21 cellular contexts compared by ENCODE assay signal in genomic region chr3:60036803-60037202, GRCh38.
"Had no signal": no experiment of that assay in that cellular context is flagged by ENCODE, and none has a peak within 500 bp of the region (broad histone marks: within the 10 kb centered on the region; RNA-seq: fewer than 3 reads in every experiment).

No MANE protein-coding gene starts in this region.

- H3K9me3 Mint-ChIP-seq: memory B cell; nephron; stimulated activated memory B cell treated with anti-CD40 and anti-IgM and Interleukin-4, amounts not matched to agents 10 μg/mL and 1 μg/mL and 100 μg/mL, for 72 hours had no signal

- H3K36me3 Mint-ChIP-seq: memory B cell; stimulated activated memory B cell treated with anti-CD40 and anti-IgM and Interleukin-4, amounts not matched to agents 10 μg/mL and 1 μg/mL and 100 μg/mL, for 72 hours had no signal

- H3K36me3 ChIP-seq: left ventricle myocardium inferior, lower lobe of right lung, prostate gland, right lobe of liver, tibial artery, upper lobe of left lung, uterus had no signal

- H3K4me3 Mint-ChIP-seq: memory B cell; nephron; stimulated activated memory B cell treated with anti-CD40 and anti-IgM and Interleukin-4, amounts not matched to agents 10 μg/mL and 1 μg/mL and 100 μg/mL, for 72 hours; stimulated activated naive CD8-positive, alpha-beta T cell treated with anti-CD3 and anti-CD28 coated beads, Interleukin-15, Interleukin-2, amounts not matched to agents 100 ng/mL and 50 ng/mL, for 24 hours had no signal

- H3K27me3 ChIP-seq: hepatocyte, right lobe of liver, tibial artery, upper lobe of left lung, uterus had no signal

- H3K27ac Mint-ChIP-seq: memory B cell; nephron; stimulated activated memory B cell treated with anti-CD40 and anti-IgM and Interleukin-4, amounts not matched to agents 10 μg/mL and 1 μg/mL and 100 μg/mL, for 72 hours; stimulated activated naive CD8-positive, alpha-beta T cell treated with anti-CD3 and anti-CD28 coated beads, Interleukin-15, Interleukin-2, amounts not matched to agents 100 ng/mL and 50 ng/mL, for 24 hours had no signal

- H3K4me1 ChIP-seq: left ventricle myocardium inferior, lower lobe of right lung, parathyroid adenoma, prostate gland, right lobe of liver, tibial artery, upper lobe of left lung, uterus had no signal

- ATAC-seq: left cardiac atrium; lower lobe of right lung; right lobe of liver; stimulated activated memory B cell treated with anti-CD40 and anti-IgM and Interleukin-4, amounts not matched to agents 10 μg/mL and 1 μg/mL and 100 μg/mL, for 72 hours had no signal

- H3K4me3 ChIP-seq: hepatocyte, left ventricle myocardium inferior, lower lobe of right lung, prostate gland, right lobe of liver, tibial artery, upper lobe of left lung, uterus had no signal

- H3K27ac ChIP-seq: hepatocyte, left ventricle myocardium inferior, lower lobe of right lung, parathyroid adenoma, prostate gland, right lobe of liver, tibial artery, upper lobe of left lung, uterus had no signal

- H3K4me1 Mint-ChIP-seq: memory B cell; nephron; stimulated activated memory B cell treated with anti-CD40 and anti-IgM and Interleukin-4, amounts not matched to agents 10 μg/mL and 1 μg/mL and 100 μg/mL, for 72 hours had no signal

- H3K9me3 ChIP-seq: left ventricle myocardium inferior, lower lobe of right lung, prostate gland, right lobe of liver, tibial artery, upper lobe of left lung, uterus had no signal

- H3K27me3 Mint-ChIP-seq: stimulated activated memory B cell treated with anti-CD40 and anti-IgM and Interleukin-4, amounts not matched to agents 10 μg/mL and 1 μg/mL and 100 μg/mL, for 72 hours; stimulated activated naive CD8-positive, alpha-beta T cell treated with anti-CD3 and anti-CD28 coated beads, Interleukin-15, Interleukin-2, amounts not matched to agents 100 ng/mL and 50 ng/mL, for 24 hours had no signal

- DNase-seq: dermis blood vessel endothelial cell; foreskin melanocyte; head of caudate nucleus; kidney; left cardiac atrium; left ventricle myocardium inferior; lower lobe of right lung; midbrain; occipital lobe; right lobe of liver; stimulated activated CD4-positive, alpha-beta T cell treated with anti-CD3 and anti-CD28 coated beads, Interleukin-4, amount 100 ng/mL, for 1 hour; tibial artery; upper lobe of left lung; uterus had no signal
